ENCODE assay signal across 8 cellular contexts in genomic region chr11:6315811-6316425, GRCh38. TPM values are rescaled to one million over a fixed set of nuclear protein-coding genes. Genes with fewer than 3 reads are reported as not detected.
DNase-seq lines count a peak whose midpoint lies in the region; ATAC-seq and TF ChIP-seq lines count a peak whose summit lies in the region.

No MANE protein-coding gene starts in this region.

- H3K4me2 ChIP-seq in IMR-90 (ENCODE audit: low read depth, low read length) = no peak overlapping the region

- CTCF ChIA-PET in activated CD4-positive, alpha-beta T cell treated with anti-CD3 and anti-CD28 coated beads for 36 hours (lab: Charles Lee) = interaction anchor here (0.8 to 5.2 kb wide), 12 partner anchors 10 to 294 kb away, joined by 3 to 20 read pairs (median 5); no protein-coding TSS in a partner anchor
- CTCF ChIA-PET in IMR-90 (lab: Yijun Ruan, JAX) = interaction anchor here (0.7 to 3.0 kb wide), 6 partner anchors 8 to 1330 kb away, joined by 4 to 14 read pairs (median 8); no protein-coding TSS in a partner anchor

- BruUV-seq in IMR-90 (replicated peaks; lab: Mats Ljungman, UMichigan) = no TSS peak

- H3K4me3 ChIP-seq in IMR-90 (ENCODE audit: insufficient read depth, low read depth, low read length) = no peak overlapping the region
- no peak overlapping the region for H3K4me3 ChIP-seq in liver (ENCODE audit: low read depth in 1 of 3, low read length in 3 of 3)

- WGBS in IMR-90 (ENCODE audit: extremely low coverage in 2 of 2, insufficient read length in 1 of 2), 2 experiments = no CpG with 5 or more reads among the region's 10 CpGs
- 5% methylated on average over 10 of the region's 10 CpGs for WGBS in liver

- H3K9ac ChIP-seq in IMR-90 (ENCODE audit: low read depth, low read length) (no peak overlapping the region), liver (ENCODE audit: low read depth in 1 of 2, low read length in 2 of 2) (no peak overlapping the region)

- no peak overlapping the region for H2AK9ac ChIP-seq in IMR-90 (replicated peaks; ENCODE audit: low read depth, low read length, poor library complexity)

- TF ChIP-seq POLR2A in IMR-90 (IDR thresholded peaks at IDR 0.05; ENCODE audit: low read depth, low read length) = peak; percentile 30; the same call in 1 of the 2 replicates

- peaks cover 7% of the 10 kb centered on the region for H3K4me1 ChIP-seq in IMR-90 (ENCODE audit: control insufficient read depth, insufficient read depth, low read length)
- peaks cover 5 to 14% (median 8%) of the 10 kb centered on the region in 4 donors for H3K4me1 ChIP-seq in liver (ENCODE audit: control insufficient read depth in 4 of 4, insufficient read depth in 4 of 4, low read length in 3 of 4)

- no peak overlapping the region for H4K8ac ChIP-seq in IMR-90 (ENCODE audit: low read depth in 2 of 2, low read length in 2 of 2)

- no peaks in the 10 kb centered on the region for H3K27me3 ChIP-seq in IMR-90 (ENCODE audit: control insufficient read depth, insufficient read depth, low read length)
- peaks cover 0 to 4% (median 0%) of the 10 kb centered on the region in 4 donors for H3K27me3 ChIP-seq in liver (ENCODE audit: control insufficient read depth in 4 of 4, insufficient read depth in 4 of 4, low read length in 3 of 4)

- peaks cover 42% of the 10 kb centered on the region for H3K27me3 Mint-ChIP-seq in activated CD4-positive, alpha-beta T cell treated with anti-CD3 and anti-CD28 coated beads for 36 hours
- H3K27me3 Mint-ChIP-seq in stimulated activated naive CD8-positive, alpha-beta T cell treated with anti-CD3 and anti-CD28 coated beads, Interleukin-15, amount 100 ng/mL, for 72 hours = peaks cover 66% of the 10 kb centered on the region

- peaks cover 4% of the 10 kb centered on the region for H3K9me1 ChIP-seq in IMR-90 (ENCODE audit: insufficient read depth, low read length)

- TF ChIP-seq CTCF in IMR-90 (conservative IDR thresholded peaks at IDR 0.05; ENCODE audit: low read depth, low read length) (peak; percentile 84), liver (IDR thresholded peaks at IDR 0.05; ENCODE audit: low read depth, low read length, missing input control) (peak; percentile 82)

- no peak overlapping the region for H3K27ac Mint-ChIP-seq in activated CD4-positive, alpha-beta T cell treated with anti-CD3 and anti-CD28 coated beads for 36 hours
- H3K27ac Mint-ChIP-seq in stimulated activated naive CD8-positive, alpha-beta T cell treated with anti-CD3 and anti-CD28 coated beads, Interleukin-15, amount 100 ng/mL, for 72 hours = no peak overlapping the region

- H3K4me1 Mint-ChIP-seq in activated CD4-positive, alpha-beta T cell treated with anti-CD3 and anti-CD28 coated beads for 36 hours = peaks cover 12% of the 10 kb centered on the region
- H3K4me1 Mint-ChIP-seq in stimulated activated naive CD8-positive, alpha-beta T cell treated with anti-CD3 and anti-CD28 coated beads, Interleukin-15, amount 100 ng/mL, for 72 hours = peaks cover 36% of the 10 kb centered on the region

- no peaks in the 10 kb centered on the region for H4K20me1 ChIP-seq in IMR-90 (ENCODE audit: insufficient read depth, low read length)

- no peak overlapping the region for H4K91ac ChIP-seq in IMR-90 (ENCODE audit: insufficient read depth, low read depth, low read length)

- H3K4ac ChIP-seq in IMR-90 (ENCODE audit: low read depth, low read length) = no peak overlapping the region

- peak; percentile 85 for TF ChIP-seq RAD21 in IMR-90 (IDR thresholded peaks at IDR 0.05; ENCODE audit: low read length)
- TF ChIP-seq RAD21 in liver (IDR thresholded peaks at IDR 0.05) = peak; percentile 83 to 94

- H2BK15ac ChIP-seq in IMR-90 (ENCODE audit: low read depth, low read length) = no peak overlapping the region

- H3K18ac ChIP-seq in IMR-90 (ENCODE audit: low read depth, low read length) = no peak overlapping the region

- H3K79me1 ChIP-seq in IMR-90 (ENCODE audit: low read depth in 1 of 2, low read length in 2 of 2) = peaks cover 12 to 19% of the 10 kb centered on the region in 2 experiments; a peak in 3 of 4 replicates

- peak; percentile 59 for DNase-seq in activated CD4-positive, alpha-beta T cell treated with anti-CD3 and anti-CD28 coated beads for 36 hours
- DNase-seq in activated CD4-positive, alpha-beta T cell treated with anti-CD3 and anti-CD28 coated beads for 1 hour = no peak
- DNase-seq in IMR-90 = peak; percentile 65
- peak; percentile 46 for DNase-seq in RPMI8226
- peak; percentile 84 for DNase-seq in cerebellar cortex (ENCODE audit: low spot score)
- peak; percentile 36 to 40 for DNase-seq in stimulated activated naive CD8-positive, alpha-beta T cell treated with anti-CD3 and anti-CD28 coated beads, Interleukin-15, amount 100 ng/mL, for 72 hours

- peak; percentile 33 for ATAC-seq in activated CD4-positive, alpha-beta T cell treated with anti-CD3 and anti-CD28 coated beads for 36 hours
- ATAC-seq in GM21737 (IDR thresholded peaks at IDR 0.05; ENCODE audit: unreplicated experiment) = peak; percentile 64
- ATAC-seq in IMR-90 (ENCODE audit: low read depth) = peak; percentile 32
- ATAC-seq in stimulated activated naive CD8-positive, alpha-beta T cell treated with anti-CD3 and anti-CD28 coated beads, Interleukin-15, amount 100 ng/mL, for 72 hours = peak; percentile 56

- no peaks in the 10 kb centered on the region for H3K36me3 Mint-ChIP-seq in activated CD4-positive, alpha-beta T cell treated with anti-CD3 and anti-CD28 coated beads for 36 hours (ENCODE audit: low read depth)

- no peak overlapping the region for H4K5ac ChIP-seq in IMR-90 (ENCODE audit: low read depth, low read length)

- H3K4me3 Mint-ChIP-seq in activated CD4-positive, alpha-beta T cell treated with anti-CD3 and anti-CD28 coated beads for 36 hours = no peak overlapping the region
- no peak overlapping the region for H3K4me3 Mint-ChIP-seq in stimulated activated naive CD8-positive, alpha-beta T cell treated with anti-CD3 and anti-CD28 coated beads, Interleukin-15, amount 100 ng/mL, for 72 hours

- H3K56ac ChIP-seq in IMR-90 (ENCODE audit: extremely low read depth, insufficient read depth, low read length) = no peak overlapping the region

- no peak overlapping the region for H2BK20ac ChIP-seq in IMR-90 (ENCODE audit: low read depth, low read length)

- H3K14ac ChIP-seq in IMR-90 (replicated peaks; ENCODE audit: low read depth, low read length) = no peak overlapping the region

- H3K9me3 Mint-ChIP-seq in activated CD4-positive, alpha-beta T cell treated with anti-CD3 and anti-CD28 coated beads for 36 hours (ENCODE audit: low read depth) = no peaks in the 10 kb centered on the region
- no peaks in the 10 kb centered on the region for H3K9me3 Mint-ChIP-seq in stimulated activated naive CD8-positive, alpha-beta T cell treated with anti-CD3 and anti-CD28 coated beads, Interleukin-15, amount 100 ng/mL, for 72 hours

- intact Hi-C loops in activated CD4-positive, alpha-beta T cell treated with anti-CD3 and anti-CD28 coated beads for 36 hours (cut with DNase I, micrococcal nuclease) = loop anchor here in 1 of 2 experiments (1.0 kb wide), 2 partner anchors 65 to 293 kb away; no protein-coding TSS in a partner anchor
- intact Hi-C loops in IMR-90 (cut with micrococcal nuclease) = loop anchor here (1.0 kb wide), 2 partner anchors 65 to 293 kb away; no protein-coding TSS in a partner anchor

- no peak overlapping the region for H2BK5ac ChIP-seq in IMR-90 (ENCODE audit: low read depth, low read length, poor library complexity, severe bottlenecking)

- H2AK5ac ChIP-seq in IMR-90 (ENCODE audit: low read depth, low read length) = no peak overlapping the region

- H2BK120ac ChIP-seq in IMR-90 (ENCODE audit: low read depth, low read length) = no peak overlapping the region

- H3K9me3 ChIP-seq in IMR-90 (ENCODE audit: control insufficient read depth, insufficient read depth, low read length) (no peaks in the 10 kb centered on the region), liver (ENCODE audit: control insufficient read depth in 4 of 4, low read length in 3 of 4) (no peaks in the 10 kb centered on the region)

- H2AFZ ChIP-seq in IMR-90 (replicated peaks; ENCODE audit: low read length, poor library complexity) = peak overlapping the region; percentile 29

- dilution Hi-C loops in IMR-90 (cut with HindIII; ENCODE audit: low sequenced_read_pairs, unreplicated experiment) = no loop called here

- H3K23ac ChIP-seq in IMR-90 (ENCODE audit: low read depth, low read length) = no peak overlapping the region

- H3K27ac ChIP-seq in IMR-90 (ENCODE audit: insufficient read depth, low read length) (no peak overlapping the region), liver (ENCODE audit: low read depth in 1 of 2, low read length in 2 of 2) (no peak overlapping the region)

- in situ Hi-C loops in IMR-90 (cut with MboI; ENCODE audit: low sequenced_read_pairs) = loop anchor here (5.0 to 25.0 kb wide), 2 partner anchors 64 to 704 kb away; no protein-coding TSS in a partner anchor

- peaks cover 6% of the 10 kb centered on the region for H3K36me3 ChIP-seq in IMR-90 (ENCODE audit: control insufficient read depth, insufficient read depth, low read length)
- H3K36me3 ChIP-seq in liver (ENCODE audit: control insufficient read depth in 4 of 4, insufficient read depth in 3 of 4, low read depth in 1 of 4, low read length in 3 of 4) = no peaks in the 10 kb centered on the region

- POLR2A ChIA-PET in activated CD4-positive, alpha-beta T cell treated with anti-CD3 and anti-CD28 coated beads for 36 hours (lab: Charles Lee) = no interaction called here
- POLR2A ChIA-PET in IMR-90 (lab: Charles Lee; ENCODE audit: unreplicated experiment) = no interaction called here

TF ChIP-seq in IMR-90, 13 proteins besides CTCF, POLR2A, EP300 and RAD21 (continues in another document):
- TF ChIP-seq BHLHE40 (IDR thresholded peaks at IDR 0.05; ENCODE audit: low read depth, low read length) (no peak), CEBPB (IDR thresholded peaks at IDR 0.05; ENCODE audit: low read depth, low read length) (no peak), NFE2L2 (IDR thresholded peaks at IDR 0.05; ENCODE audit: low read depth, low read length) (no peak)

TF ChIP-seq in liver, 16 proteins besides CTCF, POLR2A, EP300 and RAD21 (continues in another document):
- no peak for TF ChIP-seq HNF4G (IDR thresholded peaks at IDR 0.05)
- TF ChIP-seq YY1 (IDR thresholded peaks at IDR 0.05) = no peak
- TF ChIP-seq GABPA (IDR thresholded peaks at IDR 0.05 in 1 of 2, conservative IDR thresholded peaks at IDR 0.05 in 1 of 2) = no peak

RNA-seq across cellular contexts. Expression of gene CAVIN3, which starts 4.4 kb away (rescaled TPM):
- total RNA-seq in activated CD4-positive, alpha-beta T cell treated with anti-CD3 and anti-CD28 coated beads for 36 hours = 10 to 100 TPM; 24.8 to 25.5 TPM
- total RNA-seq in IMR-90 (2012; rRNA removed) (112 and 116 TPM in 2 replicates), liver (1 to 10 TPM; 4.0 to 4.4 TPM)
- polyA plus RNA-seq in IMR-90 (2012; rRNA removed) (185 and 241 TPM in 2 replicates), liver (10 to 100 TPM in 1 of 2 donors, 1 to 10 TPM in 1; 2.5 to 13.9 TPM)
- polyA plus RNA-seq in IMR-90 (2012; cell fraction: cytosol; rRNA removed) = 369 and 427 TPM in 2 replicates
- polyA plus RNA-seq in IMR-90 (2012; cell fraction: nucleus; rRNA removed; ENCODE audit: low replicate concordance) = 99.2 and 236 TPM in 2 replicates

RNA-seq across cellular contexts. Expression of gene CCKBR, which starts 56.3 kb away (rescaled TPM):
- not detected for total RNA-seq in activated CD4-positive, alpha-beta T cell treated with anti-CD3 and anti-CD28 coated beads for 36 hours
- total RNA-seq in IMR-90 (2012; rRNA removed) (not detected in 2 replicates), liver (not detected)
- polyA plus RNA-seq in IMR-90 (2012; rRNA removed) (not detected in 2 replicates), liver (not detected)
- polyA plus RNA-seq in IMR-90 (2012; cell fraction: cytosol; rRNA removed) = not detected in 2 replicates
- not detected in 2 replicates for polyA plus RNA-seq in IMR-90 (2012; cell fraction: nucleus; rRNA removed; ENCODE audit: low replicate concordance)

Comparison
In these comparisons a context has a peak if more than half of its experiments do, and no peak if none do; other contexts are left out.
1. RNA of gene CAVIN3, which starts 4.4 kb away (total RNA-seq): 112 to 116 TPM in IMR-90 and 24.8 to 25.5 TPM in activated CD4-positive, alpha-beta T cell treated with anti-CD3 and anti-CD28 coated beads for 36 hours; 4.0 to 4.4 TPM in liver; every median in the first group is over 4 times any median in the second.
2. Peak in every context shown above with its lines, with median percentiles within 50 percentile points of each other: ATAC-seq.